27 cellular contexts compared by ENCODE assay signal in the genomic region with DNA sequence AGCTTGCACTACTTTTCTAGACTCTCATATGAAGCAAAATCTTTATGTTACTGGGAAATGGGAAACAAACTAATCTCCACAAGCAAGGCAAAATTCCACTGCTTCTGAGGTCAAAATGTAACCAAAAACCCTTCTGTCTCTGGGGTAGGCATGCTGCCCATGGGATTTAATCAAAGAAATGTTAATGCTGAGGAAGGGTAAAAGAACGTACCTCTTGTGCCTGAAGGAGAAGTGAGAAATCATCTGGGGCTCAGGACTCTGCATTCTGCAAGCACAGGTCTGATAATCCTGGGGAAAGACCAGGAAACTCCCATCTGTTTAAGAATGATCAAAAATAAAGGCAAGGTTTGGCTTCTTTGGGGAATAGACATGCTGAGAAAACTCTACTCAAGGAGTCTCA.
"Had no signal": no experiment of that assay in that cellular context is flagged by ENCODE, and none has a peak within 500 bp of the region (broad histone marks: within the 10 kb centered on the region; RNA-seq: fewer than 3 reads in every experiment).

No MANE protein-coding gene starts in this region.

- H3K4me1 ChIP-seq: adrenal gland had no signal

- H3K4me3 ChIP-seq: adrenal gland, PC-9 had no signal

- H3K36me3 Mint-ChIP-seq: activated naive CD4-positive, alpha-beta T cell treated with anti-CD3 and anti-CD28 coated beads, Interleukin-2, amount 50 U/mL, for 24 hours; brain had no signal

- DNase-seq: activated CD4-positive, alpha-beta T cell treated with anti-CD3 and anti-CD28 coated beads, Interleukin-2, amount 10 ng/mL, durations not matched to agents 24 days and 14 days; activated CD4-positive, alpha-beta T cell treated with anti-CD3 and anti-CD28 coated beads, Interleukin-2, amount 50 U/mL, for 4 hours; activated CD8-positive, alpha-beta T cell treated with anti-CD3 and anti-CD28 coated beads, Interleukin-2, amount 10 ng/mL, durations not matched to agents 7 days and 5 days; activated gamma-delta T cell; activated naive CD4-positive, alpha-beta T cell treated with Interleukin-2 at 50 U/mL for 16 hours; activated T-cell treated with anti-CD3 and anti-CD28 coated beads, Interleukin-2, amount 50 U/mL, for 24 hours; adrenal gland; caudate nucleus; cerebellar nuclear complex; Karpas-422; NCI-H1105; NCI-H1436; NCI-H1694; NCI-H1930; NCI-H2081 treated with DMSO at 0.1 percent for 48 hours; NCI-H226; NCI-H446 treated with DMSO at 0.1 percent for 48 hours; NCI-H524; PC-9; Right ventricle myocardium superior; SW 1271; T-helper 1 cell; T1000; WERI-Rb-1 had no signal

- H3K9me3 ChIP-seq: adrenal gland had no signal

- H3K27me3 Mint-ChIP-seq: activated CD4-positive, alpha-beta T cell treated with anti-CD3 and anti-CD28 coated beads, Interleukin-2, amount 10 ng/mL, durations not matched to agents 24 days and 14 days; activated naive CD4-positive, alpha-beta T cell treated with anti-CD3 and anti-CD28 coated beads, Interleukin-2, amount 50 U/mL, for 24 hours; activated T-cell treated with anti-CD3 and anti-CD28 coated beads, Interleukin-2, amount 50 U/mL, for 24 hours; brain had no signal

- ATAC-seq: activated CD8-positive, alpha-beta T cell treated with anti-CD3 and anti-CD28 coated beads, Interleukin-2, amount 10 ng/mL, durations not matched to agents 7 days and 5 days had no signal

- H3K4me3 Mint-ChIP-seq: activated CD4-positive, alpha-beta T cell treated with anti-CD3 and anti-CD28 coated beads, Interleukin-2, amount 10 ng/mL, durations not matched to agents 24 days and 14 days; activated CD8-positive, alpha-beta T cell treated with anti-CD3 and anti-CD28 coated beads, Interleukin-2, amount 10 ng/mL, durations not matched to agents 7 days and 5 days; activated naive CD4-positive, alpha-beta T cell treated with anti-CD3 and anti-CD28 coated beads, Interleukin-2, amount 50 U/mL, for 24 hours; activated T-cell treated with anti-CD3 and anti-CD28 coated beads, Interleukin-2, amount 50 U/mL, for 24 hours; brain had no signal

- H3K27me3 ChIP-seq: adrenal gland had no signal

- H3K4me2 ChIP-seq: PC-9 had no signal

- H3K4me1 Mint-ChIP-seq: activated CD4-positive, alpha-beta T cell treated with anti-CD3 and anti-CD28 coated beads, Interleukin-2, amount 10 ng/mL, durations not matched to agents 24 days and 14 days; activated naive CD4-positive, alpha-beta T cell treated with anti-CD3 and anti-CD28 coated beads, Interleukin-2, amount 50 U/mL, for 24 hours had no signal

- H3K27ac ChIP-seq: adrenal gland, PC-9, WERI-Rb-1 had no signal

- H3K27ac Mint-ChIP-seq: activated CD4-positive, alpha-beta T cell treated with anti-CD3 and anti-CD28 coated beads, Interleukin-2, amount 10 ng/mL, durations not matched to agents 24 days and 14 days; activated CD8-positive, alpha-beta T cell treated with anti-CD3 and anti-CD28 coated beads, Interleukin-2, amount 10 ng/mL, durations not matched to agents 7 days and 5 days; activated naive CD4-positive, alpha-beta T cell treated with anti-CD3 and anti-CD28 coated beads, Interleukin-2, amount 50 U/mL, for 24 hours; activated T-cell treated with anti-CD3 and anti-CD28 coated beads, Interleukin-2, amount 50 U/mL, for 24 hours; activated T-helper 2 cell treated with anti-CD3 and anti-CD28 coated beads, Interferon-gamma antibody, Interleukin-2, Interleukin-4, amounts not matched to agents 10 μg/mL and 5 μg/mL and 100 μg/mL, durations not matched to agents 14 hours and 24 hours and 36 hours; brain had no signal

- H3K36me3 ChIP-seq: adrenal gland, WERI-Rb-1 had no signal

- H3K9me3 Mint-ChIP-seq: activated CD4-positive, alpha-beta T cell treated with anti-CD3 and anti-CD28 coated beads, Interleukin-2, amount 10 ng/mL, durations not matched to agents 24 days and 14 days; brain had no signal
